ENCODE assay signal across 1 cellular context in genomic region chr6:13413466-13413862, GRCh38.
TF ChIP-seq lines count a peak whose summit lies in the region.

No MANE protein-coding gene starts in this region.

TF ChIP-seq in HepG2, 621 proteins besides CTCF, POLR2A, EP300 and RAD21 (continued from another document and continues in another):
- TF ChIP-seq NR2F1 (CRISPR knock-in tag; IDR thresholded peaks at IDR 0.05) (peak in 1 of 2 experiments; percentile 65; a peak in 1 of 4 replicates), THYN1 (CRISPR knock-in tag; IDR thresholded peaks at IDR 0.05; ENCODE audit: borderline replicate concordance, low read depth) (no peak), MYC (CRISPR knock-in tag; IDR thresholded peaks at IDR 0.05; ENCODE audit: borderline replicate concordance) (peak; percentile 82; the same call in 1 of the 2 replicates), ZNF784 (CRISPR knock-in tag; IDR thresholded peaks at IDR 0.05; ENCODE audit: borderline replicate concordance) (peak; percentile 69; the same call in 1 of the 2 replicates), XRCC5 (optimal IDR thresholded peaks at IDR 0.05; ENCODE audit: low read length) (peak; percentile 42), NFKB2 (CRISPR knock-in tag; IDR thresholded peaks at IDR 0.05; ENCODE audit: borderline replicate concordance) (peak; percentile 46; the same call in 1 of the 2 replicates), KDM1A (CRISPR knock-in tag; IDR thresholded peaks at IDR 0.05) (peak; percentile 44; the same call in 1 of the 2 replicates), ZNF44 (CRISPR knock-in tag; IDR thresholded peaks at IDR 0.05) (0 out of 2 replicates have a peak, but pooled peaks have one; percentile 26), HOMEZ (CRISPR knock-in tag; IDR thresholded peaks at IDR 0.05; ENCODE audit: low read depth) (peak; percentile 27; the same call in 1 of the 2 replicates), KLF9 (CRISPR knock-in tag; IDR thresholded peaks at IDR 0.05; ENCODE audit: low read depth) (no peak), ZNF362 (CRISPR knock-in tag; IDR thresholded peaks at IDR 0.05; ENCODE audit: borderline replicate concordance) (peak; percentile 94), ZNF331 (CRISPR knock-in tag; IDR thresholded peaks at IDR 0.05) (peak; percentile 89), NFIC (IDR thresholded peaks at IDR 0.05; ENCODE audit: low read length) (no peak; the same call in 1 of the 2 replicates), NCOA2 (CRISPR knock-in tag; IDR thresholded peaks at IDR 0.05) (peak; percentile 94), DNMT1 (CRISPR knock-in tag; IDR thresholded peaks at IDR 0.05) (no peak), ZNF564 (CRISPR knock-in tag; IDR thresholded peaks at IDR 0.05) (0 out of 2 replicates have a peak, but pooled peaks have one; percentile 68), ZNF343 (CRISPR knock-in tag; IDR thresholded peaks at IDR 0.05) (no peak), HMG20B (CRISPR knock-in tag; conservative IDR thresholded peaks at IDR 0.05) (peak; percentile 85), CBX2 (IDR thresholded peaks at IDR 0.05; ENCODE audit: low read depth, low read length) (no peak), CBX2 (CRISPR knock-in tag; IDR thresholded peaks at IDR 0.05; ENCODE audit: low read depth) (no peak), ZSCAN5A (CRISPR knock-in tag; IDR thresholded peaks at IDR 0.05; ENCODE audit: borderline replicate concordance) (peak; percentile 85; the same call in 1 of the 2 replicates), SKI (IDR thresholded peaks at IDR 0.05; ENCODE audit: partially characterized antibody) (peak; percentile 56), HNF4A (CRISPR knock-in tag; IDR thresholded peaks at IDR 0.05) (peak; percentile 97), ZNF580 (CRISPR knock-in tag; IDR thresholded peaks at IDR 0.05; ENCODE audit: borderline replicate concordance, low read depth) (0 out of 2 replicates have a peak, but pooled peaks have one; percentile 22), MIXL1 (CRISPR knock-in tag; IDR thresholded peaks at IDR 0.05) (peak; percentile 77), RBAK (CRISPR knock-in tag; IDR thresholded peaks at IDR 0.05) (0 out of 2 replicates have a peak, but pooled peaks have one; percentile 11), ZFP91 (CRISPR knock-in tag; IDR thresholded peaks at IDR 0.05; ENCODE audit: borderline replicate concordance) (peak; percentile 45; the same call in 1 of the 2 replicates), TEAD2 (CRISPR knock-in tag; IDR thresholded peaks at IDR 0.05) (no peak), ZNF598 (CRISPR knock-in tag; IDR thresholded peaks at IDR 0.05; ENCODE audit: borderline replicate concordance) (no peak), ZNF570 (CRISPR knock-in tag; IDR thresholded peaks at IDR 0.05; ENCODE audit: borderline replicate concordance) (no peak), THRA (CRISPR knock-in tag; IDR thresholded peaks at IDR 0.05; ENCODE audit: borderline replicate concordance) (peak; percentile 70; the same call in 1 of the 2 replicates), HOXD1 (CRISPR knock-in tag; IDR thresholded peaks at IDR 0.05) (peak; percentile 51; the same call in 1 of the 2 replicates), ZNF770 (CRISPR knock-in tag; IDR thresholded peaks at IDR 0.05) (no peak), ATF7 (IDR thresholded peaks at IDR 0.05) (no peak), ATF7 (CRISPR knock-in tag; IDR thresholded peaks at IDR 0.05) (peak; percentile 34; the same call in 1 of the 2 replicates), HMG20A (CRISPR knock-in tag; IDR thresholded peaks at IDR 0.05; ENCODE audit: borderline replicate concordance) (peak; percentile 64; the same call in 1 of the 2 replicates), PCBP2 (optimal IDR thresholded peaks at IDR 0.05; ENCODE audit: low read depth, low read length, poor library complexity, severe bottlenecking) (no peak), ATF2 (CRISPR knock-in tag; IDR thresholded peaks at IDR 0.05) (peak; percentile 70; the same call in 1 of the 2 replicates), MAX (IDR thresholded peaks at IDR 0.05) (peak; percentile 84), SAP130 (CRISPR knock-in tag; IDR thresholded peaks at IDR 0.05; ENCODE audit: low read depth) (peak; percentile 48; the same call in 1 of the 2 replicates), MEF2D (CRISPR knock-in tag; IDR thresholded peaks at IDR 0.05) (0 out of 2 replicates have a peak, but pooled peaks have one; percentile 28), GATA4 (IDR thresholded peaks at IDR 0.05; ENCODE audit: borderline replicate concordance, low read depth) (peak; percentile 79; the same call in 1 of the 2 replicates), HINFP (CRISPR knock-in tag; IDR thresholded peaks at IDR 0.05; ENCODE audit: low read depth) (no peak), ZNF34 (CRISPR knock-in tag; IDR thresholded peaks at IDR 0.05; ENCODE audit: borderline replicate concordance) (no peak), CEBPG (CRISPR knock-in tag; IDR thresholded peaks at IDR 0.05) (peak; percentile 81), ZNF280B (CRISPR knock-in tag; IDR thresholded peaks at IDR 0.05; ENCODE audit: borderline replicate concordance) (no peak)
